Comparison of ENCODE assay signal across 15 cellular contexts in genomic region chrX:130437996-130438395, GRCh38. TPM values are rescaled to one million over a fixed set of nuclear protein-coding genes. Genes with fewer than 3 reads are reported as not detected.
"Had no signal": no experiment of that assay in that cellular context is flagged by ENCODE, and none has a peak within 500 bp of the region (broad histone marks: within the 10 kb centered on the region; RNA-seq: fewer than 3 reads in every experiment).

No MANE protein-coding gene starts in this region.

RNA-seq across cellular contexts. Expression of gene GPR119, which starts 52.5 kb away (rescaled TPM):
- total RNA-seq: activated B cell treated with CpG ODN at 0.5 μM for 24 hours; activated CD4-positive, alpha-beta memory T cell treated with anti-CD3 and anti-CD28 coated beads for 36 hours; activated CD4-positive, alpha-beta memory T cell treated with anti-CD3 and anti-CD28 coated beads, Interleukin-2, amount 10 ng/mL, durations not matched to agents 7 days and 5 days; activated CD4-positive, alpha-beta T cell treated with anti-CD3 and anti-CD28 coated beads for 36 hours; activated CD4-positive, alpha-beta T cell treated with anti-CD3 and anti-CD28 coated beads, Interleukin-2, amount 10 ng/mL, durations not matched to agents 24 days and 14 days; activated CD4-positive, alpha-beta T cell treated with anti-CD3 and anti-CD28 coated beads, Interleukin-2, amount 10 ng/mL, durations not matched to agents 7 days and 5 days; activated CD8-positive, alpha-beta memory T cell treated with anti-CD3 and anti-CD28 coated beads for 36 hours; activated CD8-positive, alpha-beta memory T cell treated with anti-CD3 and anti-CD28 coated beads, Interleukin-2, amount 10 ng/mL, durations not matched to agents 7 days and 5 days; activated CD8-positive, alpha-beta T cell treated with anti-CD3 and anti-CD28 coated beads for 36 hours; activated CD8-positive, alpha-beta T cell treated with anti-CD3 and anti-CD28 coated beads, Interleukin-2, amount 10 ng/mL, durations not matched to agents 7 days and 5 days; T-cell; T-helper 1 cell treated with Interleukin-12 subunit alpha and Interleukin-12 subunit beta and Interleukin-4 antibody, amounts not matched to agents 30 ng/mL and 1 ng/mL, for 36 hours; T-helper 17 cell; T-helper 2 cell treated with Interferon-gamma antibody and Interleukin-4, amounts not matched to agents 100 ng/mL and 5 ng/mL, for 36 hours; WTC11 had no signal
